22 cellular contexts compared by ENCODE assay signal in the genomic region with DNA sequence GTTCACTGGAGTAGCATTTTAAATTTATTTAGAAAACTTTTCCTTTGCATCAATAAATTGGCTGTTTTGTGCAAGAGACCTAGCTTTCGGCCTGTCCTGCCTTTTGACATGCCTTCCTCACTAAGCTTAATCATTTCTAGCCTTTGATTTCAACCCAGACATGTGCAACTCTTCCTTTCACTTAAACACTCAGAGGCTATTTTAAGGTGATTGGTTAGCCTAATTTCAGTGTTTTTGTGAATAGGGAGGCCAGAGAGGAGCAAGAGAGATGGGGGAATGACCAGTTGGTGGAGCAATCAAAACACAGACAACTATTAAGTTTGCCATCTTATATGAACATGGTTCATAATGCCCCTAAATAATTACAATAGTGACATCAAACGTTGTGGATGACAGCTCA.
DNase-seq lines count a peak whose midpoint lies in the region; ATAC-seq, FAIRE-seq and TF ChIP-seq lines count a peak whose summit lies in the region.
"Had no signal": no experiment of that assay in that cellular context is flagged by ENCODE, and none has a peak within 500 bp of the region (broad histone marks: within the 10 kb centered on the region; RNA-seq: fewer than 3 reads in every experiment).

No MANE protein-coding gene starts in this region.

- TF ChIP-seq RAD21 in GM12878 (IDR thresholded peaks at IDR 0.05; ENCODE audit: insufficient read depth, low read depth, low read length) = no peak

- DNase-seq in GM12878 (ENCODE audit: low read depth, low spot score) (no peak), GM19239 (ENCODE audit: insufficient read length, low spot score) (no peak), erythroblast (lab: John Stamatoyannopoulos, UW) (no peak), BE2C (no peak)
- no peak for DNase-seq in activated naive CD8-positive, alpha-beta T cell treated with anti-CD3 and anti-CD28 coated beads for 36 hours
- DNase-seq: Calu3, H7, HFFc6, NCI-H1048, NCI-H1417, NCI-H1694, NCI-H2029 treated with DMSO at 0.1 percent for 48 hours, NCI-H446 treated with DMSO at 0.1 percent for 48 hours, NCI-H526, NCI-H82, RPMI8226, SHP77, T-helper 1 cell had no signal

- H3K27ac Mint-ChIP-seq in activated naive CD8-positive, alpha-beta T cell treated with anti-CD3 and anti-CD28 coated beads for 36 hours = no peak overlapping the region
- H3K27ac Mint-ChIP-seq: HFFc6 had no signal

- WGBS in GM12878 (ENCODE audit: insufficient coverage, insufficient replicate concordance, low lambda C conversion rate, missing lambda C conversion rate) = 22% methylated on average over 2 of the region's 2 CpGs

- RAD21 ChIA-PET in GM12878 (lab: Charles Lee; ENCODE audit: unreplicated experiment) = no interaction called here

- no peaks in the 10 kb centered on the region for H3K9me3 Mint-ChIP-seq in activated naive CD8-positive, alpha-beta T cell treated with anti-CD3 and anti-CD28 coated beads for 36 hours

- SMC1A ChIA-PET in GM12878 (lab: Charles Lee; ENCODE audit: uncharacterized antibody, unreplicated experiment) = interaction anchor here (0.8 to 1.7 kb wide), 2 partner anchors 14 to 16 kb away, joined by 3 read pairs; no protein-coding TSS in a partner anchor

- H3K9ac ChIP-seq in GM12878 (ENCODE audit: control insufficient read depth, insufficient read depth, low read length) = no peak overlapping the region
- H3K9ac ChIP-seq in subcutaneous abdominal adipose tissue (ENCODE audit: low read length in 5 of 5) = no peak overlapping the region

- intact Hi-C loops in GM12878 (cut with micrococcal nuclease; ENCODE audit: unreplicated experiment) = no loop called here

- no peaks in the 10 kb centered on the region for H3K79me2 ChIP-seq in GM12878 (ENCODE audit: control insufficient read depth, insufficient read depth, low read length)

- POLR2A ChIA-PET in GM12878 (lab: Charles Lee) = no interaction called here

- no peak overlapping the region for H3K27ac ChIP-seq in GM12878 (ENCODE audit: control insufficient read depth, insufficient read depth)
- H3K27ac ChIP-seq in subcutaneous abdominal adipose tissue (ENCODE audit: low read depth, low read length) = peak overlapping the region; percentile 12
- H3K27ac ChIP-seq: C4-2B had no signal

- H3K36me3 ChIP-seq in GM12878 (ENCODE audit: control insufficient read depth in 2 of 2, insufficient read depth in 2 of 2, low read length in 1 of 2) (no peaks in the 10 kb centered on the region), subcutaneous abdominal adipose tissue (ENCODE audit: control insufficient read depth in 5 of 5, insufficient read depth in 5 of 5, low read length in 5 of 5) (no peaks in the 10 kb centered on the region), BE2C (no peaks in the 10 kb centered on the region)

- BruUV-seq in GM12878 (replicated peaks; lab: Mats Ljungman, UMichigan) = no TSS peak

- H3K27me3 Mint-ChIP-seq in activated naive CD8-positive, alpha-beta T cell treated with anti-CD3 and anti-CD28 coated beads for 36 hours = no peaks in the 10 kb centered on the region

- H3K4me3 Mint-ChIP-seq in activated naive CD8-positive, alpha-beta T cell treated with anti-CD3 and anti-CD28 coated beads for 36 hours = no peak overlapping the region
- H3K4me3 Mint-ChIP-seq: HFFc6 had no signal

- no peaks in the 10 kb centered on the region for H3K36me3 Mint-ChIP-seq in activated naive CD8-positive, alpha-beta T cell treated with anti-CD3 and anti-CD28 coated beads for 36 hours

- CTCF ChIA-PET in GM12878 (lab: Yijun Ruan, JAX) = interaction anchor here (0.8 to 1.2 kb wide), 5 partner anchors 9 to 128 kb away, joined by 3 to 4 read pairs (median 3); no protein-coding TSS in a partner anchor

- H3K4me1 Mint-ChIP-seq in activated naive CD8-positive, alpha-beta T cell treated with anti-CD3 and anti-CD28 coated beads for 36 hours = peaks cover 8% of the 10 kb centered on the region

- H3K27me3 ChIP-seq in GM12878 (replicated peaks in 1 of 2; ENCODE audit: control insufficient read depth in 2 of 2, insufficient read depth in 2 of 2, low read length in 1 of 2) (no peaks in the 10 kb centered on the region), subcutaneous abdominal adipose tissue (ENCODE audit: control insufficient read depth in 5 of 5, insufficient read depth in 4 of 5, low read length in 5 of 5) (no peaks in the 10 kb centered on the region), BE2C (no peaks in the 10 kb centered on the region)

- peak in 1 of 3 experiments; percentile 14; a peak in 1 of 6 replicates for TF ChIP-seq CTCF in GM12878 (IDR thresholded peaks at IDR 0.05 in 2 of 3, conservative IDR thresholded peaks at IDR 0.05 in 1 of 3; ENCODE audit: control insufficient read depth in 2 of 3, extremely low read depth in 1 of 3, insufficient read depth in 1 of 3, low read depth in 3 of 3, low read length in 3 of 3)
- no peak for TF ChIP-seq CTCF in BE2C (IDR thresholded peaks at IDR 0.05; ENCODE audit: low read depth, low read length)

- H2AFZ ChIP-seq in GM12878 (ENCODE audit: control insufficient read depth, low read depth, low read length) = no peak overlapping the region

- H3K4me2 ChIP-seq in GM12878 (ENCODE audit: control insufficient read depth, insufficient read depth) = no peak overlapping the region

- peak; percentile 23 for FAIRE-seq in GM12878 (lab: Jason Lieb, UNC)
- FAIRE-seq in GM19239 (lab: Jason Lieb, UNC) = no peak

- H3K9me3 ChIP-seq in GM12878 (replicated peaks; ENCODE audit: control insufficient read depth, insufficient read depth, low read length) (no peaks in the 10 kb centered on the region), subcutaneous abdominal adipose tissue (ENCODE audit: control insufficient read depth in 5 of 5, low read length in 5 of 5) (no peaks in the 10 kb centered on the region), BE2C (no peaks in the 10 kb centered on the region)

- H3K4me3 ChIP-seq in GM12878 = no peak overlapping the region
- no peak overlapping the region for H3K4me3 ChIP-seq in subcutaneous abdominal adipose tissue (ENCODE audit: low read depth in 1 of 5, low read length in 5 of 5)
- no peak overlapping the region for H3K4me3 ChIP-seq in BE2C (ENCODE audit: low read depth, low read length)

- no peak for TF ChIP-seq POLR2A in GM12878 (IDR thresholded peaks at IDR 0.05; ENCODE audit: low read depth, low read length)
- TF ChIP-seq POLR2A in erythroblast (IDR thresholded peaks at IDR 0.05; ENCODE audit: low read length) = no peak

- ATAC-seq in GM19438 (IDR thresholded peaks at IDR 0.05; ENCODE audit: low read depth, unreplicated experiment) (peak; percentile 52), HG03108 (IDR thresholded peaks at IDR 0.05; ENCODE audit: unreplicated experiment) (peak; percentile 58), GM12878 (no peak)

- no peaks in the 10 kb centered on the region for H3K4me1 ChIP-seq in GM12878 (ENCODE audit: control insufficient read depth, insufficient read depth, low read length)
- no peaks in the 10 kb centered on the region for H3K4me1 ChIP-seq in subcutaneous abdominal adipose tissue (ENCODE audit: control insufficient read depth in 5 of 5, insufficient read depth in 5 of 5, low read length in 5 of 5)
- H3K4me1 ChIP-seq in BE2C = no peaks in the 10 kb centered on the region

- no peaks in the 10 kb centered on the region for H4K20me1 ChIP-seq in GM12878 (ENCODE audit: control insufficient read depth, insufficient read depth)

- no peak for TF ChIP-seq EP300 in GM12878 (IDR thresholded peaks at IDR 0.05; ENCODE audit: borderline replicate concordance in 1 of 2, control insufficient read depth in 1 of 2, low read depth in 2 of 2, low read length in 2 of 2)

- in situ Hi-C loops in GM12878 (cut with MboI) = no loop called here

TF ChIP-seq in GM12878, 131 proteins besides CTCF, POLR2A, EP300 and RAD21:
- TF ChIP-seq MEF2A (IDR thresholded peaks at IDR 0.05; ENCODE audit: insufficient read depth, low read depth, low read length) (0 out of 2 replicates have a peak, but pooled peaks have one; percentile 9), KAT2A (conservative IDR thresholded peaks at IDR 0.05; ENCODE audit: control insufficient read depth, low read depth, low read length) (no peak), NFYA (IDR thresholded peaks at IDR 0.05; ENCODE audit: borderline replicate concordance, low read depth, low read length) (no peak), ETV6 (conservative IDR thresholded peaks at IDR 0.05 in 1 of 2, IDR thresholded peaks at IDR 0.05 in 1 of 2; ENCODE audit: borderline replicate concordance in 1 of 2, low read depth in 1 of 2) (no peak), NRF1 (conservative IDR thresholded peaks at IDR 0.05; ENCODE audit: low read depth, low read length) (no peak), ATF7 (IDR thresholded peaks at IDR 0.05; ENCODE audit: low read depth) (no peak), ZNF24 (IDR thresholded peaks at IDR 0.05) (no peak)
